21 cellular contexts compared by ENCODE assay signal in genomic region chr20:51036226-51036625, GRCh38. TPM values are rescaled to one million over a fixed set of nuclear protein-coding genes. Genes with fewer than 3 reads are reported as not detected.
"Had no signal": no experiment of that assay in that cellular context is flagged by ENCODE, and none has a peak within 500 bp of the region (broad histone marks: within the 10 kb centered on the region; RNA-seq: fewer than 3 reads in every experiment).

No MANE protein-coding gene starts in this region.

- H3K4me3 ChIP-seq: cardiac muscle cell, lower lobe of right lung, skin epidermis had no signal

- H3K27ac ChIP-seq: cardiac muscle cell, lower lobe of right lung, skin epidermis had no signal

- H3K36me3 Mint-ChIP-seq: activated CD4-positive, alpha-beta memory T cell treated with anti-CD3 and anti-CD28 coated beads for 36 hours; activated naive CD8-positive, alpha-beta T cell; type B pancreatic cell had no signal

- H3K9me3 ChIP-seq: lower lobe of right lung had no signal

- H3K4me3 Mint-ChIP-seq: activated CD4-positive, alpha-beta memory T cell treated with anti-CD3 and anti-CD28 coated beads for 36 hours; activated CD4-positive, alpha-beta T cell treated with anti-CD3 and anti-CD28 coated beads for 36 hours; activated naive CD8-positive, alpha-beta T cell; activated T-helper 1 cell treated with anti-CD3 and anti-CD28 coated beads, Interleukin-12 subunit alpha, Interleukin-12 subunit beta, Interleukin-2, Interleukin-4 antibody, amounts not matched to agents 30 ng/mL and 10 ng/mL and 1 ng/mL, durations not matched to agents 14 hours and 24 hours and 36 hours; neural crest cell; stimulated activated naive CD8-positive, alpha-beta T cell treated with anti-CD3 and anti-CD28 coated beads, Interleukin-15, amount 100 ng/mL, for 72 hours; type B pancreatic cell; WTC11 had no signal

- H3K4me1 Mint-ChIP-seq: WTC11 had no signal

- H3K9me3 Mint-ChIP-seq: activated CD4-positive, alpha-beta memory T cell treated with anti-CD3 and anti-CD28 coated beads for 36 hours; activated T-helper 1 cell treated with anti-CD3 and anti-CD28 coated beads, Interleukin-12 subunit alpha, Interleukin-12 subunit beta, Interleukin-2, Interleukin-4 antibody, amounts not matched to agents 30 ng/mL and 10 ng/mL and 1 ng/mL, durations not matched to agents 14 hours and 24 hours and 36 hours; neural crest cell; type B pancreatic cell had no signal

- ATAC-seq: activated CD4-positive, alpha-beta T cell treated with anti-CD3 and anti-CD28 coated beads for 36 hours; lower lobe of right lung; stimulated activated naive CD8-positive, alpha-beta T cell treated with anti-CD3 and anti-CD28 coated beads, Interleukin-15, amount 100 ng/mL, for 72 hours; WTC11 had no signal

- H3K27me3 ChIP-seq: cardiac muscle cell had no signal

- DNase-seq: activated CD4-positive, alpha-beta memory T cell treated with anti-CD3 and anti-CD28 coated beads for 36 hours; activated CD4-positive, alpha-beta T cell treated with anti-CD3 and anti-CD28 coated beads for 36 hours; activated gamma-delta T cell treated with Interleukin-2 at 50 U/mL for 16 hours; activated T-cell treated with anti-CD3 and anti-CD28 coated beads for 4 hours; amniotic stem cell; dermis blood vessel endothelial cell; effector memory CD4-positive, alpha-beta T cell; hypothalamus; islet precursor cell; lower lobe of right lung; stimulated activated CD4-positive, alpha-beta T cell treated with anti-CD3 and anti-CD28 coated beads, Interleukin-15, amount 100 ng/mL, for 24 hours; stimulated activated CD4-positive, alpha-beta T cell treated with anti-CD3 and anti-CD28 coated beads, Interleukin-2, amount 100 ng/mL, for 48 hours; stimulated activated naive CD8-positive, alpha-beta T cell treated with anti-CD3 and anti-CD28 coated beads, Interleukin-15, amount 100 ng/mL, for 72 hours had no signal

- H3K27ac Mint-ChIP-seq: activated CD4-positive, alpha-beta memory T cell treated with anti-CD3 and anti-CD28 coated beads for 36 hours; activated CD4-positive, alpha-beta T cell treated with anti-CD3 and anti-CD28 coated beads for 36 hours; activated naive CD8-positive, alpha-beta T cell; activated T-helper 1 cell treated with anti-CD3 and anti-CD28 coated beads, Interleukin-12 subunit alpha, Interleukin-12 subunit beta, Interleukin-2, Interleukin-4 antibody, amounts not matched to agents 30 ng/mL and 10 ng/mL and 1 ng/mL, durations not matched to agents 14 hours and 24 hours and 36 hours; progenitor cell of endocrine pancreas; type B pancreatic cell; WTC11 had no signal

- H3K36me3 ChIP-seq: cardiac muscle cell, lower lobe of right lung had no signal

- H3K4me1 ChIP-seq: lower lobe of right lung had no signal

RNA-seq across cellular contexts. Expression of gene KCNG1, which starts 13.3 kb away (rescaled TPM):
- total RNA-seq: lower lobe of right lung had no signal
